ENCODE assay signal across 23 cellular contexts in genomic region chr7:80648201-80648600, GRCh38. TPM values are rescaled to one million over a fixed set of nuclear protein-coding genes. Genes with fewer than 3 reads are reported as not detected.
"Had no signal": no experiment of that assay in that cellular context is flagged by ENCODE, and none has a peak within 500 bp of the region (broad histone marks: within the 10 kb centered on the region; RNA-seq: fewer than 3 reads in every experiment).

No MANE protein-coding gene starts in this region.

- H3K4me3 ChIP-seq: colonic mucosa, gastroesophageal sphincter, lung, ovary, sigmoid colon, thoracic aorta, tibial nerve, upper lobe of left lung had no signal

- ATAC-seq: effector memory CD8-positive, alpha-beta T cell; esophagus mucosa; gastroesophageal sphincter; heart left ventricle; left colon; natural killer cell; stimulated activated effector memory CD8-positive, alpha-beta T cell treated with anti-CD3 and anti-CD28 coated beads, Interleukin-12 subunit alpha, Interleukin-12 subunit beta, amount 100 ng/mL, for 72 hours; stimulated activated naive CD8-positive, alpha-beta T cell treated with anti-CD3 and anti-CD28 coated beads, Interleukin-15, Interleukin-2, amounts not matched to agents 100 U/mL and 50 U/mL, for 24 hours had no signal

- H3K36me3 ChIP-seq: colonic mucosa, gastroesophageal sphincter, ovary, sigmoid colon, thoracic aorta, tibial nerve, upper lobe of left lung had no signal

- DNase-seq: colonic mucosa; effector memory CD8-positive, alpha-beta T cell; foreskin fibroblast; heart left ventricle; hippocampal formation; left colon; natural killer cell; occipital lobe; ovary; posterior cingulate gyrus; sigmoid colon; stimulated activated CD4-positive, alpha-beta T cell treated with anti-CD3 and anti-CD28 coated beads, Interleukin-2, amount 100 ng/mL, for 24 hours; stimulated activated CD4-positive, alpha-beta T cell treated with anti-CD3 and anti-CD28 coated beads, Interleukin-4, amount 100 ng/mL, for 24 hours; stimulated activated naive CD8-positive, alpha-beta T cell treated with anti-CD3 and anti-CD28 coated beads, Interleukin-15, Interleukin-2, amounts not matched to agents 100 U/mL and 50 U/mL, for 24 hours; upper lobe of left lung had no signal

- H3K27ac ChIP-seq: colonic mucosa, epithelial cell of prostate, gastroesophageal sphincter, ovary, sigmoid colon, thoracic aorta, tibial nerve, upper lobe of left lung had no signal

- H3K9me3 ChIP-seq: colonic mucosa, gastroesophageal sphincter, heart left ventricle, ovary, sigmoid colon, thoracic aorta, tibial nerve, upper lobe of left lung had no signal

- H3K27me3 ChIP-seq: colonic mucosa, gastroesophageal sphincter, heart left ventricle, ovary, sigmoid colon, tibial nerve, upper lobe of left lung had no signal

- H3K4me1 ChIP-seq: colonic mucosa, gastroesophageal sphincter, sigmoid colon, tibial nerve had no signal

RNA-seq across cellular contexts. Expression of gene CD36, which starts 9.8 kb away (rescaled TPM):
- total RNA-seq: kidney epithelial cell had no signal
